11 cellular contexts compared by ENCODE assay signal in genomic region chr14:103198429-103199140, GRCh38.
DNase-seq lines count a peak whose midpoint lies in the region; ATAC-seq, FAIRE-seq and TF ChIP-seq lines count a peak whose summit lies in the region.
"Had no signal": no experiment of that assay in that cellular context is flagged by ENCODE, and none has a peak within 500 bp of the region (broad histone marks: within the 10 kb centered on the region; RNA-seq: fewer than 3 reads in every experiment).

No MANE protein-coding gene starts in this region.

- H3K4me1 ChIP-seq in stomach: no peaks in the 10 kb centered on the region

- WGBS in stomach, 5 donors: 57 to 65% (median 61%) methylated on average over 11 of the region's 11 CpGs

- no peaks in the 10 kb centered on the region for H3K27me3 ChIP-seq in stomach

- no peak for TF ChIP-seq EP300 in stomach (IDR thresholded peaks at IDR 0.05)

- no peak for TF ChIP-seq CTCF in stomach (IDR thresholded peaks at IDR 0.05)

- no peaks in the 10 kb centered on the region for H3K36me3 ChIP-seq in stomach
- H3K36me3 ChIP-seq: neutrophil had no signal

- H3K9me3 ChIP-seq in stomach: peaks cover 0 to 21% (median 2%) of the 10 kb centered on the region in 4 donors

- ATAC-seq in GM19467 (IDR thresholded peaks at IDR 0.05; ENCODE audit: unreplicated experiment): no peak

- TF ChIP-seq POLR2A in H54 (IDR thresholded peaks at IDR 0.05; ENCODE audit: low read depth, low read length) (no peak), stomach (IDR thresholded peaks at IDR 0.05) (no peak)

- peak overlapping the region; percentile 47 to 82 (median 51) for H3K27ac ChIP-seq in stomach
- H3K27ac ChIP-seq: neutrophil had no signal

- peak; percentile 49 for DNase-seq in H54 (ENCODE audit: insufficient read length, low spot score)
- DNase-seq in amniotic epithelial cell (ENCODE audit: low read depth): peak; percentile 98
- peak; percentile 47 for DNase-seq in hepatic stellate cell (ENCODE audit: low spot score)
- DNase-seq in stomach: no peak
- DNase-seq in amniotic stem cell (lab: John Stamatoyannopoulos, UW): no peak
- DNase-seq in KBM-7: no peak
- DNase-seq in NCI-H146 (lab: John Stamatoyannopoulos, UW): no peak
- DNase-seq: activated effector memory CD4-positive, alpha-beta T cell treated with Interleukin-2 at 50 U/mL for 16 hours had no signal

- intact Hi-C loops in stomach (cut with DNase I; ENCODE audit: low total_unique reads): no loop called here

- FAIRE-seq in H54 (lab: Jason Lieb, UNC): peak; percentile 68
- FAIRE-seq: frontal cortex had no signal

- H3K4me3 ChIP-seq in stomach: no peak overlapping the region

- in situ Hi-C loops in KBM-7 (cut with MboI; ENCODE audit: low pct_unique_long_range_greater_than_20kb, low sequenced_read_pairs): no loop called here

Comparison
In these comparisons a context has a peak if more than half of its experiments do, and no peak if none do; other contexts are left out.
1. DNase-seq: peak in H54 (single experiment), amniotic epithelial cell (single experiment) and hepatic stellate cell (single experiment); none in stomach (single experiment), amniotic stem cell (single experiment), KBM-7 (single experiment) and NCI-H146 (single experiment).